Comparison of ENCODE assay signal across 27 cellular contexts in genomic region chr21:27145134-27145798, GRCh38.
"Had no signal": no experiment of that assay in that cellular context is flagged by ENCODE, and none has a peak within 500 bp of the region (broad histone marks: within the 10 kb centered on the region; RNA-seq: fewer than 3 reads in every experiment).

No MANE protein-coding gene starts in this region.

- H3K36me3 ChIP-seq: neural progenitor cell, ovary, right lobe of liver, sigmoid colon, stomach, thoracic aorta, thyroid gland, tibial nerve, upper lobe of left lung, vagina had no signal

- H3K36me3 Mint-ChIP-seq: natural killer cell; neural progenitor cell; stimulated activated effector memory CD8-positive, alpha-beta T cell treated with anti-CD3 and anti-CD28 coated beads, Interleukin-12 subunit alpha, Interleukin-12 subunit beta, amount 100 ng/mL, for 72 hours; stimulated activated naive B cell treated with anti-CD40 and anti-IgM and Interleukin-4, amounts not matched to agents 10 μg/mL and 1 μg/mL and 100 μg/mL, for 72 hours had no signal

- H3K27me3 Mint-ChIP-seq: progenitor cell of endocrine pancreas; stimulated activated naive B cell treated with anti-CD40 and anti-IgM and Interleukin-4, amounts not matched to agents 10 μg/mL and 1 μg/mL and 100 μg/mL, for 72 hours; stimulated activated naive CD8-positive, alpha-beta T cell treated with anti-CD3 and anti-CD28 coated beads, Interleukin-15, Interleukin-2, amounts not matched to agents 100 ng/mL and 50 ng/mL, for 24 hours had no signal

- H3K27me3 ChIP-seq: neural progenitor cell, ovary, right lobe of liver, sigmoid colon, stomach, thyroid gland, tibial nerve, upper lobe of left lung, vagina had no signal

- H3K27ac ChIP-seq: neural progenitor cell, ovary, parathyroid adenoma, psoas muscle, right lobe of liver, sigmoid colon, stomach, thoracic aorta, thyroid gland, tibial nerve, upper lobe of left lung, vagina had no signal

- H2AFZ ChIP-seq: neural progenitor cell, parathyroid adenoma had no signal

- H3K4me2 ChIP-seq: neural progenitor cell had no signal

- H3K79me2 ChIP-seq: parathyroid adenoma had no signal

- H3K4me1 ChIP-seq: neural progenitor cell, parathyroid adenoma, psoas muscle, right lobe of liver, thyroid gland, tibial nerve, upper lobe of left lung, vagina had no signal

- H3K4me3 Mint-ChIP-seq: natural killer cell; nephron; neural progenitor cell; stimulated activated effector memory CD8-positive, alpha-beta T cell treated with anti-CD3 and anti-CD28 coated beads, Interleukin-12 subunit alpha, Interleukin-12 subunit beta, amount 100 ng/mL, for 72 hours; stimulated activated naive B cell treated with anti-CD40 and anti-IgM and Interleukin-4, amounts not matched to agents 10 μg/mL and 1 μg/mL and 100 μg/mL, for 72 hours; stimulated activated naive CD8-positive, alpha-beta T cell treated with anti-CD3 and anti-CD28 coated beads, Interleukin-15, Interleukin-2, amounts not matched to agents 100 ng/mL and 50 ng/mL, for 24 hours had no signal

- H3K9me3 Mint-ChIP-seq: neural progenitor cell had no signal

- H3K9ac ChIP-seq: neural progenitor cell, parathyroid adenoma had no signal

- H3K27ac Mint-ChIP-seq: natural killer cell; nephron; neural progenitor cell; progenitor cell of endocrine pancreas; stimulated activated effector memory CD8-positive, alpha-beta T cell treated with anti-CD3 and anti-CD28 coated beads, Interleukin-12 subunit alpha, Interleukin-12 subunit beta, amount 100 ng/mL, for 72 hours; stimulated activated naive B cell treated with anti-CD40 and anti-IgM and Interleukin-4, amounts not matched to agents 10 μg/mL and 1 μg/mL and 100 μg/mL, for 72 hours; stimulated activated naive CD8-positive, alpha-beta T cell treated with anti-CD3 and anti-CD28 coated beads, Interleukin-15, Interleukin-2, amounts not matched to agents 100 ng/mL and 50 ng/mL, for 24 hours had no signal

- H3K4me3 ChIP-seq: neural progenitor cell, ovary, psoas muscle, right lobe of liver, sigmoid colon, stomach, thoracic aorta, thyroid gland, tibial nerve, upper lobe of left lung, vagina had no signal

- H3K9me3 ChIP-seq: ovary, psoas muscle, right lobe of liver, sigmoid colon, stomach, thoracic aorta, thyroid gland, upper lobe of left lung, vagina had no signal

- DNase-seq: natural killer cell; occipital lobe; ovary; posterior cingulate gyrus; psoas muscle; right lobe of liver; sigmoid colon; small intestine; stimulated activated CD4-positive, alpha-beta T cell treated with anti-CD3 and anti-CD28 coated beads, Interleukin-15, amount 100 ng/mL, for 24 hours; stimulated activated CD4-positive, alpha-beta T cell treated with anti-CD3 and anti-CD28 coated beads, Interleukin-2, amount 100 ng/mL, for 24 hours; stimulated activated CD4-positive, alpha-beta T cell treated with anti-CD3 and anti-CD28 coated beads, Interleukin-2, amount 100 ng/mL, for 48 hours; stimulated activated CD4-positive, alpha-beta T cell treated with anti-CD3 and anti-CD28 coated beads, Interleukin-4, amount 100 ng/mL, for 24 hours; stimulated activated naive B cell treated with anti-CD40 and anti-IgM and Interleukin-4, amounts not matched to agents 10 μg/mL and 1 μg/mL and 100 μg/mL, for 72 hours; stimulated activated naive CD4-positive, alpha-beta T cell treated with Interleukin-2 at 50 U/mL for 16 hours; stomach; thyroid gland; trophoblast cell; upper lobe of left lung had no signal

- ATAC-seq: natural killer cell; psoas muscle; right lobe of liver; stimulated activated effector memory CD8-positive, alpha-beta T cell treated with anti-CD3 and anti-CD28 coated beads, Interleukin-12 subunit alpha, Interleukin-12 subunit beta, amount 100 ng/mL, for 72 hours; stimulated activated naive B cell treated with anti-CD40 and anti-IgM and Interleukin-4, amounts not matched to agents 10 μg/mL and 1 μg/mL and 100 μg/mL, for 72 hours had no signal

- H3K4me1 Mint-ChIP-seq: natural killer cell; nephron; neural progenitor cell; stimulated activated effector memory CD8-positive, alpha-beta T cell treated with anti-CD3 and anti-CD28 coated beads, Interleukin-12 subunit alpha, Interleukin-12 subunit beta, amount 100 ng/mL, for 72 hours; stimulated activated naive B cell treated with anti-CD40 and anti-IgM and Interleukin-4, amounts not matched to agents 10 μg/mL and 1 μg/mL and 100 μg/mL, for 72 hours had no signal
